ENCODE assay signal across 11 cellular contexts in the genomic region with DNA sequence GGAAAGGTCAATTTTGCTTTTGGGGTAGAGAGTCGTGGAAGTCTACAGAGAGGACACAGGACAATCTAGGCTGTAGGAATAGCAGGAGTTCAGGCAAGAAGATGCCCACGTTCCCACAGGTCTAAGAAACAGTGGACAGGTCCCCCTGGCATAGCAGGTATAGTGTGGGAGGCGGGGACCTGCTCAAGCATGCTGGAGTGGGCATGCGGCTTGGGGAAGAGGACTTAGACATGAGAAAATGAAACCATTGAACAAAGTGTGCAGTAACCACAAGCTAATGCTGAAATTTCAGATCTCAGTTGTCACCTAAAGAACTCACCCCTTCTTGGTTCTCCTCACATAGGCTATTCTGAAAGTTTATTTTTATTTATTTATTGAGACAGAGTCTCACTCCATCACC.
DNase-seq lines count a peak whose midpoint lies in the region; ATAC-seq, FAIRE-seq and TF ChIP-seq lines count a peak whose summit lies in the region.
"Had no signal": no experiment of that assay in that cellular context is flagged by ENCODE, and none has a peak within 500 bp of the region (broad histone marks: within the 10 kb centered on the region; RNA-seq: fewer than 3 reads in every experiment).

No MANE protein-coding gene starts in this region.

- H3K79me2 ChIP-seq in trophoblast cell (ENCODE audit: control insufficient read depth, insufficient read depth, low read length, poor library complexity) = no peaks in the 10 kb centered on the region

- no peak overlapping the region for H3K4me3 Mint-ChIP-seq in chondrocyte (ENCODE audit: unreplicated experiment)
- H3K4me3 Mint-ChIP-seq: CD8-positive, alpha-beta memory T cell had no signal

- H4K8ac ChIP-seq in trophoblast cell (ENCODE audit: low read depth, low read length) = no peak overlapping the region

- H3K18ac ChIP-seq in trophoblast cell (ENCODE audit: low read length) = no peak overlapping the region

- peak overlapping the region; percentile 100 for H3K27ac Mint-ChIP-seq in chondrocyte (ENCODE audit: unreplicated experiment)
- H3K27ac Mint-ChIP-seq: CD8-positive, alpha-beta memory T cell had no signal

- H2AFZ ChIP-seq in trophoblast cell (ENCODE audit: insufficient read depth, low read length, poor library complexity) = no peak overlapping the region

- ATAC-seq in GM18870 (IDR thresholded peaks at IDR 0.05; ENCODE audit: unreplicated experiment) (peak; percentile 94), GM21529 (IDR thresholded peaks at IDR 0.05; ENCODE audit: unreplicated experiment) (peak; percentile 76), HG03097 (IDR thresholded peaks at IDR 0.05; ENCODE audit: low FRiP score, unreplicated experiment) (peak; percentile 67)

- peaks cover 2 to 3% of the 10 kb centered on the region in 2 experiments for H3K4me1 ChIP-seq in trophoblast cell (ENCODE audit: control insufficient read depth in 1 of 2, insufficient read depth in 2 of 2, low read length in 2 of 2)

- H3K4me3 ChIP-seq in trophoblast cell (ENCODE audit: low read depth, low read length) = no peak overlapping the region
- H3K4me3 ChIP-seq: lung had no signal

- no peak overlapping the region for H2BK12ac ChIP-seq in trophoblast cell (ENCODE audit: low read length)

- peaks cover 34% of the 10 kb centered on the region for H3K4me1 Mint-ChIP-seq in chondrocyte (ENCODE audit: low read depth)
- H3K4me1 Mint-ChIP-seq: CD8-positive, alpha-beta memory T cell had no signal

- no peak overlapping the region for H2BK120ac ChIP-seq in trophoblast cell (ENCODE audit: insufficient read depth, low read length, poor library complexity)

- H2AK5ac ChIP-seq in trophoblast cell (ENCODE audit: low read length) = no peak overlapping the region

- no peaks in the 10 kb centered on the region for H3K36me3 Mint-ChIP-seq in chondrocyte (ENCODE audit: low read depth)
- H3K36me3 Mint-ChIP-seq: CD8-positive, alpha-beta memory T cell had no signal

- DNase-seq in chondrocyte (ENCODE audit: low spot score) = no peak
- no peak for DNase-seq in RCC 7860 (ENCODE audit: low spot score)
- no peak for DNase-seq in stimulated activated CD4-positive, alpha-beta T cell treated with anti-CD3 and anti-CD28 coated beads, Interleukin-4, amount 100 ng/mL, for 1 hour
- no peak for DNase-seq in AML-193 (lab: John Stamatoyannopoulos, UW)
- no peak for DNase-seq in trophoblast cell
- DNase-seq: CD8-positive, alpha-beta memory T cell; T-helper 9 cell had no signal

- no peak overlapping the region for H4K12ac ChIP-seq in trophoblast cell (ENCODE audit: low read depth, low read length)

- no peak for FAIRE-seq in RCC 7860 (lab: Jason Lieb, UNC)

- H3K27ac ChIP-seq in trophoblast cell (ENCODE audit: low read depth, low read length) = no peak overlapping the region

- H4K91ac ChIP-seq in trophoblast cell (ENCODE audit: low read depth, low read length) = no peak overlapping the region

- H3K27me3 ChIP-seq in trophoblast cell (ENCODE audit: insufficient read depth, low read length) = no peaks in the 10 kb centered on the region

- no peak overlapping the region for H3K4ac ChIP-seq in trophoblast cell (ENCODE audit: low read depth, low read length)

- H3K79me1 ChIP-seq in trophoblast cell (ENCODE audit: low read length) = no peaks in the 10 kb centered on the region

- no CpG with 5 or more reads among the region's 4 CpGs for WGBS in trophoblast cell (ENCODE audit: extremely low coverage, insufficient coverage, insufficient read length)

- H3K27me3 Mint-ChIP-seq in chondrocyte (ENCODE audit: low read depth) = no peaks in the 10 kb centered on the region
- H3K27me3 Mint-ChIP-seq: CD8-positive, alpha-beta memory T cell had no signal

- H2BK5ac ChIP-seq in trophoblast cell (ENCODE audit: low read depth, low read length, poor library complexity) = no peak overlapping the region

- no peak overlapping the region for H3K23ac ChIP-seq in trophoblast cell (ENCODE audit: low read length)

- H3K9me3 ChIP-seq in trophoblast cell (ENCODE audit: insufficient read depth, low read depth, low read length) = no peaks in the 10 kb centered on the region

- no peak for TF ChIP-seq CTCF in chondrocyte (IDR thresholded peaks at IDR 0.05)

- no peak overlapping the region for H3K9ac ChIP-seq in trophoblast cell (ENCODE audit: low read length)

- H3K36me3 ChIP-seq in trophoblast cell (ENCODE audit: control insufficient read depth in 1 of 2, insufficient read depth in 2 of 2, low read length in 2 of 2) = no peaks in the 10 kb centered on the region

- no peak overlapping the region for H3K14ac ChIP-seq in trophoblast cell (ENCODE audit: low read length)

- H3K4me2 ChIP-seq in trophoblast cell (ENCODE audit: low read length) = no peak overlapping the region

- peaks cover 3% of the 10 kb centered on the region for H3K9me3 Mint-ChIP-seq in chondrocyte (ENCODE audit: low read depth)
- H3K9me3 Mint-ChIP-seq: CD8-positive, alpha-beta memory T cell had no signal
